In genomic region chr7:25180946-25181345, GRCh38 we compare ENCODE assay signal across 9 cellular contexts. TPM values are rescaled to one million over a fixed set of nuclear protein-coding genes. Genes with fewer than 3 reads are reported as not detected.
DNase-seq lines count a peak whose midpoint lies in the region; ATAC-seq and TF ChIP-seq lines count a peak whose summit lies in the region.
"Had no signal": no experiment of that assay in that cellular context is flagged by ENCODE, and none has a peak within 500 bp of the region (broad histone marks: within the 10 kb centered on the region; RNA-seq: fewer than 3 reads in every experiment).

No MANE protein-coding gene starts in this region.

- peaks cover 6% of the 10 kb centered on the region for H3K36me3 Mint-ChIP-seq in activated T-cell treated with anti-CD3 and anti-CD28 coated beads, Interleukin-2, amount 50 U/mL, for 24 hours (ENCODE audit: low read depth)
- peaks cover 3% of the 10 kb centered on the region for H3K36me3 Mint-ChIP-seq in activated T-helper 2 cell treated with anti-CD3 and anti-CD28 coated beads, Interferon-gamma antibody, Interleukin-2, Interleukin-4, amounts not matched to agents 10 μg/mL and 5 μg/mL and 100 μg/mL, durations not matched to agents 14 hours and 24 hours and 36 hours (ENCODE audit: low read depth)

- H3K9me3 Mint-ChIP-seq in activated T-cell treated with anti-CD3 and anti-CD28 coated beads, Interleukin-2, amount 50 U/mL, for 24 hours, result no peaks in the 10 kb centered on the region
- no peaks in the 10 kb centered on the region for H3K9me3 Mint-ChIP-seq in activated T-helper 2 cell treated with anti-CD3 and anti-CD28 coated beads, Interferon-gamma antibody, Interleukin-2, Interleukin-4, amounts not matched to agents 10 μg/mL and 5 μg/mL and 100 μg/mL, durations not matched to agents 14 hours and 24 hours and 36 hours

- no peak for TF ChIP-seq EP300 in tibial nerve (IDR thresholded peaks at IDR 0.05)

- ATAC-seq in lower lobe of right lung (no peak), GM21737 (IDR thresholded peaks at IDR 0.05; ENCODE audit: unreplicated experiment) (no peak)

- no peaks in the 10 kb centered on the region for H3K27me3 ChIP-seq in lower lobe of right lung (ENCODE audit: low read depth)
- H3K27me3 ChIP-seq in tibial nerve, result no peaks in the 10 kb centered on the region

- intact Hi-C loops in activated T-helper 2 cell treated with anti-CD3 and anti-CD28 coated beads, Interferon-gamma antibody, Interleukin-2, Interleukin-4, amounts not matched to agents 10 μg/mL and 5 μg/mL and 100 μg/mL, durations not matched to agents 14 hours and 24 hours and 36 hours (cut with micrococcal nuclease), result loop anchor here (2.0 kb wide), 1 partner anchor 56 kb away; the partner anchor contains the start of gene CYCS
- intact Hi-C loops in lower lobe of right lung (cut with DNase I), result no loop called here

- H3K4me1 ChIP-seq in lower lobe of right lung (peaks cover 13% of the 10 kb centered on the region), tibial nerve (peaks cover 0 to 15% (median 0%) of the 10 kb centered on the region in 4 donors)

- no peaks in the 10 kb centered on the region for H3K27me3 Mint-ChIP-seq in activated T-cell treated with anti-CD3 and anti-CD28 coated beads, Interleukin-2, amount 50 U/mL, for 24 hours
- H3K27me3 Mint-ChIP-seq in activated T-helper 2 cell treated with anti-CD3 and anti-CD28 coated beads, Interferon-gamma antibody, Interleukin-2, Interleukin-4, amounts not matched to agents 10 μg/mL and 5 μg/mL and 100 μg/mL, durations not matched to agents 14 hours and 24 hours and 36 hours (ENCODE audit: low read depth), result peaks cover 13% of the 10 kb centered on the region

- no peak for TF ChIP-seq POLR2A in tibial nerve (IDR thresholded peaks at IDR 0.05)

- peak overlapping the region; percentile 88 for H3K27ac Mint-ChIP-seq in activated T-cell treated with anti-CD3 and anti-CD28 coated beads, Interleukin-2, amount 50 U/mL, for 24 hours
- H3K27ac Mint-ChIP-seq in activated T-helper 2 cell treated with anti-CD3 and anti-CD28 coated beads, Interferon-gamma antibody, Interleukin-2, Interleukin-4, amounts not matched to agents 10 μg/mL and 5 μg/mL and 100 μg/mL, durations not matched to agents 14 hours and 24 hours and 36 hours, result peak overlapping the region; percentile 51

- H3K9me3 ChIP-seq in lower lobe of right lung (no peaks in the 10 kb centered on the region), tibial nerve (no peaks in the 10 kb centered on the region)

- peak overlapping the region; percentile 84 for H3K4me3 Mint-ChIP-seq in activated T-cell treated with anti-CD3 and anti-CD28 coated beads, Interleukin-2, amount 50 U/mL, for 24 hours
- peak overlapping the region; percentile 84 for H3K4me3 Mint-ChIP-seq in activated T-helper 2 cell treated with anti-CD3 and anti-CD28 coated beads, Interferon-gamma antibody, Interleukin-2, Interleukin-4, amounts not matched to agents 10 μg/mL and 5 μg/mL and 100 μg/mL, durations not matched to agents 14 hours and 24 hours and 36 hours (ENCODE audit: low read depth)

- no peak for TF ChIP-seq CTCF in lower lobe of right lung (IDR thresholded peaks at IDR 0.05)
- no peak for TF ChIP-seq CTCF in tibial nerve (IDR thresholded peaks at IDR 0.05)

- WGBS in tibial nerve, 2 donors, result 83 to 84% methylated on average over 7 of the region's 7 CpGs

- H3K27ac ChIP-seq in lower lobe of right lung (no peak overlapping the region), tibial nerve (peak overlapping the region in 2 of 4 donors; percentile 93 to 96)

- H3K4me3 ChIP-seq in lower lobe of right lung, result peak overlapping the region; percentile 72
- peak overlapping the region in 3 of 4 donors; percentile 72 to 96 (median 84) for H3K4me3 ChIP-seq in tibial nerve

- H3K4me1 Mint-ChIP-seq in activated T-cell treated with anti-CD3 and anti-CD28 coated beads, Interleukin-2, amount 50 U/mL, for 24 hours (ENCODE audit: low read depth), result peaks cover 22% of the 10 kb centered on the region
- peaks cover 15% of the 10 kb centered on the region for H3K4me1 Mint-ChIP-seq in activated T-helper 2 cell treated with anti-CD3 and anti-CD28 coated beads, Interferon-gamma antibody, Interleukin-2, Interleukin-4, amounts not matched to agents 10 μg/mL and 5 μg/mL and 100 μg/mL, durations not matched to agents 14 hours and 24 hours and 36 hours (ENCODE audit: low read depth)

- H3K36me3 ChIP-seq in lower lobe of right lung (no peaks in the 10 kb centered on the region), tibial nerve (no peaks in the 10 kb centered on the region)

- no peak for DNase-seq in activated T-cell treated with anti-CD3 and anti-CD28 coated beads, Interleukin-2, amount 50 U/mL, for 24 hours
- DNase-seq in activated T-cell treated with anti-CD3 and anti-CD28 coated beads, Interleukin-2, amount 50 U/mL, for 48 hours, result no peak
- DNase-seq in activated T-helper 2 cell treated with anti-CD3 and anti-CD28 coated beads, Interferon-gamma antibody, Interleukin-2, Interleukin-4, amounts not matched to agents 10 μg/mL and 5 μg/mL and 100 μg/mL, durations not matched to agents 14 hours and 24 hours and 36 hours (ENCODE audit: low spot score), result no peak
- DNase-seq in lower lobe of right lung (no peak), tibial nerve (ENCODE audit: low spot score in 2 of 2) (no peak), NAMALWA (ENCODE audit: low spot score) (no peak), NCI-H2196 treated with DMSO at 0.1 percent for 48 hours (lab: John Stamatoyannopoulos, UW; ENCODE audit: unreplicated experiment) (no peak)

RNA-seq across cellular contexts. Expression of gene NPVF, which starts 47.3 kb away (rescaled TPM):
- not detected in 2 replicates for total RNA-seq in activated T-helper 2 cell treated with anti-CD3 and anti-CD28 coated beads, Interferon-gamma antibody, Interleukin-2, Interleukin-4, amounts not matched to agents 10 μg/mL and 5 μg/mL and 100 μg/mL, durations not matched to agents 14 hours and 24 hours and 36 hours
- total RNA-seq in lower lobe of right lung (not detected), tibial nerve (not detected)
- total RNA-seq: kidney epithelial cell had no signal

RNA-seq across cellular contexts. Expression of gene CYCS, which starts 55.9 kb away (rescaled TPM):
- total RNA-seq in activated T-helper 2 cell treated with anti-CD3 and anti-CD28 coated beads, Interferon-gamma antibody, Interleukin-2, Interleukin-4, amounts not matched to agents 10 μg/mL and 5 μg/mL and 100 μg/mL, durations not matched to agents 14 hours and 24 hours and 36 hours, result 235 and 251 TPM in 2 replicates
- total RNA-seq in lower lobe of right lung (62.3 TPM), tibial nerve (10 to 100 TPM; 13.3 to 25.6 (median 23.4) TPM)
